ENCODE assay signal across 21 cellular contexts in genomic region chr2:240364582-240364960, GRCh38.
DNase-seq lines count a peak whose midpoint lies in the region; ATAC-seq and TF ChIP-seq lines count a peak whose summit lies in the region.
"Had no signal": no experiment of that assay in that cellular context is flagged by ENCODE, and none has a peak within 500 bp of the region (broad histone marks: within the 10 kb centered on the region; RNA-seq: fewer than 3 reads in every experiment).

No MANE protein-coding gene starts in this region.

- H3K36me3 ChIP-seq in heart left ventricle (no peaks in the 10 kb centered on the region), heart right ventricle (no peaks in the 10 kb centered on the region)

- DNase-seq in heart left ventricle (peak in 3 of 5 donors; percentile 18 to 49 (median 29)), heart right ventricle (no peak), RWPE1 (ENCODE audit: low spot score) (no peak), kidney tubule cell (ENCODE audit: low spot score) (peak; percentile 20), renal cortical epithelial cell (ENCODE audit: low read depth) (peak; percentile 17), HT-29 (ENCODE audit: low spot score) (no peak), superior temporal gyrus (ENCODE audit: extremely low spot score) (no peak)
- DNase-seq: 8988T; CD4-positive, alpha-beta T cell; DMS153; GF-D8; GM23248; HCEC 1CT; IMR-90; NCI-H1417 treated with DMSO at 0.1 percent for 48 hours; NCI-H1930; NCI-H226; NCI-H524; PC-9 had no signal

- H3K27ac ChIP-seq in heart left ventricle: no peak overlapping the region
- H3K27ac ChIP-seq in heart right ventricle: no peak overlapping the region
- peak overlapping the region; percentile 23; the same call in 1 of the 2 replicates for H3K27ac ChIP-seq in RWPE1
- H3K27ac ChIP-seq: GM23248, HL-60, PC-9 had no signal

- TF ChIP-seq POLR2A in heart left ventricle (IDR thresholded peaks at IDR 0.05) (no peak), GM18505 (IDR thresholded peaks at IDR 0.05; ENCODE audit: borderline replicate concordance, extremely low read depth, insufficient read depth, insufficient read length) (no peak)

- CTCF ChIA-PET in RWPE1 (lab: Yijun Ruan, JAX): no interaction called here

- no peak overlapping the region for H3K4me3 ChIP-seq in heart left ventricle
- H3K4me3 ChIP-seq in heart right ventricle: no peak overlapping the region
- H3K4me3 ChIP-seq: GM23248, PC-9 had no signal

- peaks cover 0 to 21% (median 15%) of the 10 kb centered on the region in 12 donors for H3K9me3 ChIP-seq in heart left ventricle
- peaks cover 0 to 23% (median 16%) of the 10 kb centered on the region in 11 donors for H3K9me3 ChIP-seq in heart right ventricle

- H3K27me3 ChIP-seq in heart left ventricle: no peaks in the 10 kb centered on the region
- H3K27me3 ChIP-seq in heart right ventricle: no peaks in the 10 kb centered on the region

- TF ChIP-seq CTCF in heart left ventricle (IDR thresholded peaks at IDR 0.05): no peak
- TF ChIP-seq CTCF in heart right ventricle (IDR thresholded peaks at IDR 0.05): no peak
- TF ChIP-seq CTCF in RWPE1 (conservative IDR thresholded peaks at IDR 0.05; ENCODE audit: low read depth): no peak

- ATAC-seq in heart left ventricle: no peak
- ATAC-seq in heart right ventricle: no peak
- ATAC-seq in GM18505 (IDR thresholded peaks at IDR 0.05; ENCODE audit: unreplicated experiment): no peak

- 72 to 83% (median 82%) methylated on average over 4 to 16 of the region's 16 CpGs for WGBS in heart left ventricle, 4 donors
- WGBS in heart right ventricle, 2 donors: 75 to 85% methylated on average over 16 of the region's 16 CpGs

- H3K4me1 ChIP-seq in heart left ventricle: peaks cover 0 to 38% (median 9%) of the 10 kb centered on the region in 12 donors
- H3K4me1 ChIP-seq in heart right ventricle: peaks cover 2 to 27% (median 9%) of the 10 kb centered on the region in 9 donors

- POLR2A ChIA-PET in RWPE1 (lab: Yijun Ruan, JAX; ENCODE audit: low non-redundant PET): no interaction called here

- intact Hi-C loops in heart left ventricle (cut with DNase I): loop anchor here in 1 of 10 donors (10.0 kb wide), 1 partner anchor 130 kb away; no protein-coding TSS in a partner anchor
- intact Hi-C loops in heart right ventricle (cut with DNase I): no loop called here

Comparison
In these comparisons a context has a peak if more than half of its experiments do, and no peak if none do; other contexts are left out.
1. DNase-seq: peak in heart left ventricle (3 of 5), kidney tubule cell (single experiment) and renal cortical epithelial cell (single experiment); none in heart right ventricle (0 of 2), RWPE1 (single experiment), HT-29 (single experiment) and superior temporal gyrus (single experiment).